Comparison of ENCODE assay signal across 1 cellular context in the genomic region with DNA sequence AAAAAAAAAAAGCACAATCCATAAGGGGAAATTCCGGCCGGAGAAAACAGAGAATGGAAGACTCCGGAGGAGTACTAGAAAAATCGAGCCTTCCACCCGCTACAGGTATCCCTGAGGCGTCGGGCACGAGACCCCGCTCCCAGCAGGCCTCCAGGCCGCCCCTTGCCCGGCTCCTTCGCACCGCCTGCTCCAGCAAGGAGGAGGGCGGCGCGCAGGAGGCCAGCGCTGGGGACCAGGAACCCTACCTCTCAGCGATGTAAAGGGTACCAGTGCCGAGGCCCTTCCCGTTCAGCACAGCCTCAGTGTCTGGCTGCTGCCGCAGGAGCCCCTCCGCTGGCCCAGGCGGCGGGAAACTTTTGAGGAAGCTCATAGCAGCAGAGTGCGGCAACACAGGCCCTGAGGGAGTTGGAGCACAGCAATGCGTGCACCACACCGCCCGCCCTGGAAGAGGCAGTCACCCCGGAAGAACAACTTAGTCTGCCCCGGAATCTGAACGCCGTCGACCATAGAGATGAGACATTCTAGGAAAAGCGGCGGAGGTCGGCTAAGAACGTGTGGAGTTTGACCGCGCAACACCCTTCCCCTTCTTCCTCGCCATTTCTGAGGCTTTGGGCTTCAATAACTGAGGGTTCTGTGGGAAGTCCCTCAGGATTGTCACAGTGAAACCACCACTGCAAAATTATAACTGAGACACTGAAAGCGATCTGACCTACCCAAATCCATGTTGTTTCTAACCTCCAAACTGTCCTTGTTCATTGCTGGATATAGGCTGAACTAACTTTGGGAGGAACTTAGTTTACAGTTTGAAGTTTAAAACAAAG.
A peak's percentile ranks its signal among the peaks of the same experiment; 100 is the strongest.
TF ChIP-seq lines count a peak whose summit lies in the region.

A gene with protein sequence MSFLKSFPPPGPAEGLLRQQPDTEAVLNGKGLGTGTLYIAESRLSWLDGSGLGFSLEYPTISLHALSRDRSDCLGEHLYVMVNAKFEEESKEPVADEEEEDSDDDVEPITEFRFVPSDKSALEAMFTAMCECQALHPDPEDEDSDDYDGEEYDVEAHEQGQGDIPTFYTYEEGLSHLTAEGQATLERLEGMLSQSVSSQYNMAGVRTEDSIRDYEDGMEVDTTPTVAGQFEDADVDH (minus strand): TSS at position 450 of the 821 bp plus-strand sequence. CDS start 80 bp downstream, at position 370.

TF ChIP-seq in HepG2, 621 proteins besides CTCF, POLR2A, EP300 and RAD21 (continued from another document and continues in another):
- TF ChIP-seq IRF9 (CRISPR knock-in tag; IDR thresholded peaks at IDR 0.05; ENCODE audit: borderline replicate concordance) (peak; percentile 81; the same call in 1 of the 2 replicates), SP4 (CRISPR knock-in tag; IDR thresholded peaks at IDR 0.05) (peak; percentile 31; the same call in 1 of the 2 replicates), MEF2D (CRISPR knock-in tag; IDR thresholded peaks at IDR 0.05) (peak; percentile 46), SMAD1 (CRISPR knock-in tag; IDR thresholded peaks at IDR 0.05; ENCODE audit: borderline replicate concordance, low read depth) (peak; percentile 30; the same call in 1 of the 2 replicates), RBM22 (optimal IDR thresholded peaks at IDR 0.05; ENCODE audit: low read length) (no peak), ZNF333 (CRISPR knock-in tag; IDR thresholded peaks at IDR 0.05; ENCODE audit: borderline replicate concordance) (peak; percentile 68; the same call in 1 of the 2 replicates), SALL2 (CRISPR knock-in tag; IDR thresholded peaks at IDR 0.05) (peak; percentile 55; the same call in 1 of the 2 replicates), HDAC2 (CRISPR knock-in tag; IDR thresholded peaks at IDR 0.05) (peak; percentile 86), ZNF850 (CRISPR knock-in tag; conservative IDR thresholded peaks at IDR 0.05) (no peak), XBP1 (CRISPR knock-in tag; IDR thresholded peaks at IDR 0.05) (no peak), ZNF30 (CRISPR knock-in tag; IDR thresholded peaks at IDR 0.05) (0 out of 2 replicates have a peak, but pooled peaks have one; percentile 74), TARDBP (CRISPR knock-in tag; IDR thresholded peaks at IDR 0.05) (peak; percentile 64), JDP2 (CRISPR knock-in tag; IDR thresholded peaks at IDR 0.05; ENCODE audit: borderline replicate concordance) (no peak), DBP (CRISPR knock-in tag; IDR thresholded peaks at IDR 0.05; ENCODE audit: not compliant biosample characterization) (no peak), GMEB1 (CRISPR knock-in tag; IDR thresholded peaks at IDR 0.05; ENCODE audit: borderline replicate concordance) (peak; percentile 75; the same call in 1 of the 2 replicates), ZNF136 (CRISPR knock-in tag; IDR thresholded peaks at IDR 0.05; ENCODE audit: low read depth) (peak; percentile 83; the same call in 1 of the 2 replicates), CREB1 (IDR thresholded peaks at IDR 0.05) (no peak), CREB1 (CRISPR knock-in tag; IDR thresholded peaks at IDR 0.05) (no peak; the same call in 1 of the 2 replicates), NCOR1 (IDR thresholded peaks at IDR 0.05; ENCODE audit: borderline replicate concordance, low read length) (no peak), FOSL2 (CRISPR knock-in tag; IDR thresholded peaks at IDR 0.05) (peak; percentile 65), ARID5B (CRISPR knock-in tag; IDR thresholded peaks at IDR 0.05) (peak; percentile 65; the same call in 1 of the 2 replicates), ZNF790 (CRISPR knock-in tag; IDR thresholded peaks at IDR 0.05; ENCODE audit: borderline replicate concordance) (no peak), ZNF597 (CRISPR knock-in tag; IDR thresholded peaks at IDR 0.05) (no peak), ETV5 (CRISPR knock-in tag; IDR thresholded peaks at IDR 0.05; ENCODE audit: borderline replicate concordance) (peak; percentile 65; the same call in 1 of the 2 replicates), THYN1 (CRISPR knock-in tag; IDR thresholded peaks at IDR 0.05; ENCODE audit: borderline replicate concordance, low read depth) (no peak), PRDM4 (CRISPR knock-in tag; IDR thresholded peaks at IDR 0.05; ENCODE audit: borderline replicate concordance) (no peak)
- TF ChIP-seq, protein P1, sequence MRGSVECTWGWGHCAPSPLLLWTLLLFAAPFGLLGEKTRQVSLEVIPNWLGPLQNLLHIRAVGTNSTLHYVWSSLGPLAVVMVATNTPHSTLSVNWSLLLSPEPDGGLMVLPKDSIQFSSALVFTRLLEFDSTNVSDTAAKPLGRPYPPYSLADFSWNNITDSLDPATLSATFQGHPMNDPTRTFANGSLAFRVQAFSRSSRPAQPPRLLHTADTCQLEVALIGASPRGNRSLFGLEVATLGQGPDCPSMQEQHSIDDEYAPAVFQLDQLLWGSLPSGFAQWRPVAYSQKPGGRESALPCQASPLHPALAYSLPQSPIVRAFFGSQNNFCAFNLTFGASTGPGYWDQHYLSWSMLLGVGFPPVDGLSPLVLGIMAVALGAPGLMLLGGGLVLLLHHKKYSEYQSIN (CRISPR knock-in tag; IDR thresholded peaks at IDR 0.05; ENCODE audit: borderline replicate concordance): no peak
- TF ChIP-seq, protein P2, sequence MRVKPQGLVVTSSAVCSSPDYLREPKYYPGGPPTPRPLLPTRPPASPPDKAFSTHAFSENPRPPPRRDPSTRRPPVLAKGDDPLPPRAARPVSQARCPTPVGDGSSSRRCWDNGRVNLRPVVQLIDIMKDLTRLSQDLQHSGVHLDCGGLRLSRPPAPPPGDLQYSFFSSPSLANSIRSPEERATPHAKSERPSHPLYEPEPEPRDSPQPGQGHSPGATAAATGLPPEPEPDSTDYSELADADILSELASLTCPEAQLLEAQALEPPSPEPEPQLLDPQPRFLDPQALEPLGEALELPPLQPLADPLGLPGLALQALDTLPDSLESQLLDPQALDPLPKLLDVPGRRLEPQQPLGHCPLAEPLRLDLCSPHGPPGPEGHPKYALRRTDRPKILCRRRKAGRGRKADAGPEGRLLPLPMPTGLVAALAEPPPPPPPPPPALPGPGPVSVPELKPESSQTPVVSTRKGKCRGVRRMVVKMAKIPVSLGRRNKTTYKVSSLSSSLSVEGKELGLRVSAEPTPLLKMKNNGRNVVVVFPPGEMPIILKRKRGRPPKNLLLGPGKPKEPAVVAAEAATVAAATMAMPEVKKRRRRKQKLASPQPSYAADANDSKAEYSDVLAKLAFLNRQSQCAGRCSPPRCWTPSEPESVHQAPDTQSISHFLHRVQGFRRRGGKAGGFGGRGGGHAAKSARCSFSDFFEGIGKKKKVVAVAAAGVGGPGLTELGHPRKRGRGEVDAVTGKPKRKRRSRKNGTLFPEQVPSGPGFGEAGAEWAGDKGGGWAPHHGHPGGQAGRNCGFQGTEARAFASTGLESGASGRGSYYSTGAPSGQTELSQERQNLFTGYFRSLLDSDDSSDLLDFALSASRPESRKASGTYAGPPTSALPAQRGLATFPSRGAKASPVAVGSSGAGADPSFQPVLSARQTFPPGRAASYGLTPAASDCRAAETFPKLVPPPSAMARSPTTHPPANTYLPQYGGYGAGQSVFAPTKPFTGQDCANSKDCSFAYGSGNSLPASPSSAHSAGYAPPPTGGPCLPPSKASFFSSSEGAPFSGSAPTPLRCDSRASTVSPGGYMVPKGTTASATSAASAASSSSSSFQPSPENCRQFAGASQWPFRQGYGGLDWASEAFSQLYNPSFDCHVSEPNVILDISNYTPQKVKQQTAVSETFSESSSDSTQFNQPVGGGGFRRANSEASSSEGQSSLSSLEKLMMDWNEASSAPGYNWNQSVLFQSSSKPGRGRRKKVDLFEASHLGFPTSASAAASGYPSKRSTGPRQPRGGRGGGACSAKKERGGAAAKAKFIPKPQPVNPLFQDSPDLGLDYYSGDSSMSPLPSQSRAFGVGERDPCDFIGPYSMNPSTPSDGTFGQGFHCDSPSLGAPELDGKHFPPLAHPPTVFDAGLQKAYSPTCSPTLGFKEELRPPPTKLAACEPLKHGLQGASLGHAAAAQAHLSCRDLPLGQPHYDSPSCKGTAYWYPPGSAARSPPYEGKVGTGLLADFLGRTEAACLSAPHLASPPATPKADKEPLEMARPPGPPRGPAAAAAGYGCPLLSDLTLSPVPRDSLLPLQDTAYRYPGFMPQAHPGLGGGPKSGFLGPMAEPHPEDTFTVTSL (CRISPR knock-in tag; IDR thresholded peaks at IDR 0.05; ENCODE audit: borderline replicate concordance): no peak
